Comparison of ENCODE assay signal across 13 cellular contexts in the genomic region with DNA sequence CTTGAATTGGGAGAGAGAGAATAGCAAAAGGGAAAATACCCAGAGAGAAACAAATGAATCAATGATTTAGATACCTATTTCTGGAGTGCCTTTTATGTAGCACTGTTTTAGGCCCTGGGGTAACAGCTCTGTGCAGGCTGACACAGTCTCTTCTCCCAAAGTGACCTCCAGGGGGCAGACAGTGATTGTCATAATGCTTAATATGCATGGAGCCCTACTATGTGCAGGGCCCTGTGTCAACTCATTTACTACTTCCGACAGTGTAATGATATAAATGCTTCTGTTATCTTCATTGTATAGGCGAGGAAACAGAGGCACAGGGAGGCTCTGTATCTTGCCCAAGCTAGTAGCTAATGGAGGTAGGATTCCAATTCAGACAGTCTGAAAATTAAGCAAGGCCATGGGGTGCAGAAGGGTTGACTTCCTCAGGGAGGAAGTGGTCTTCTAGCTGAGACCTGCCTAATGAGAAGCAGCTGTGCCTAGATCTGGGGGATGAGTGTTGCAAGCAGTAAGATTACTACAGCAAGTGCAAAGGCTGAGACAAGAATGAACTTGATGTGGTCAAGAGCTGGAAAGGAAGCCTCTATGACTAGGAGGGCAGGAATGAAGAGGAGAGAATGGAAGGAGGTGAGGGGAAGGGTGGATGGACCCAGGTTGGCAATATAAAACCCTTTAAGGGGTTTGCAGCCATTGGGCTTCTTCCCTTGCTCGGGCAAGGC. TPM values are rescaled to one million over a fixed set of nuclear protein-coding genes. Genes with fewer than 3 reads are reported as not detected.
A peak's percentile ranks its signal among the peaks of the same experiment; 100 is the strongest.
DNase-seq lines count a peak whose midpoint lies in the region; ATAC-seq, FAIRE-seq and TF ChIP-seq lines count a peak whose summit lies in the region.
"Had no signal": no experiment of that assay in that cellular context is flagged by ENCODE, and none has a peak within 500 bp of the region (broad histone marks: within the 10 kb centered on the region; RNA-seq: fewer than 3 reads in every experiment).

No MANE protein-coding gene starts in this region.

- ATAC-seq in GM21786 (IDR thresholded peaks at IDR 0.05; ENCODE audit: unreplicated experiment) (no peak), left ventricle myocardium superior (no peak)
- ATAC-seq: CD8-positive, alpha-beta T cell had no signal

- peak; percentile 45 for TF ChIP-seq CTCF in 22Rv1 (IDR thresholded peaks at IDR 0.05)

- DNase-seq in GM18507 (ENCODE audit: extremely low spot score, insufficient read length, low read depth) (no peak), fibroblast of gingiva (ENCODE audit: low read depth) (peak; percentile 96), NCI-H1105 (lab: John Stamatoyannopoulos, UW) (no peak), islet precursor cell (no peak), left ventricle myocardium superior (no peak)
- DNase-seq: activated CD4-positive, alpha-beta T cell treated with anti-CD3 and anti-CD28 coated beads, Interleukin-2, amount 50 U/mL, for 4 hours; CD8-positive, alpha-beta T cell; NCI-H1048 had no signal

- FAIRE-seq in GM18507 (lab: Jason Lieb, UNC), result peak; percentile 41

- no peak overlapping the region for H3K27ac ChIP-seq in 22Rv1
- H3K27ac ChIP-seq: vagina had no signal

- intact Hi-C loops in left ventricle myocardium superior (cut with micrococcal nuclease), result no loop called here

TF ChIP-seq in PFSK-1, 5 proteins besides CTCF, POLR2A, EP300 and RAD21:
- TF ChIP-seq SIN3A (IDR thresholded peaks at IDR 0.05; ENCODE audit: borderline replicate concordance, insufficient read depth, low read length), result peak; percentile 80; the same call in 1 of the 2 replicates
- TF ChIP-seq, protein P1, sequence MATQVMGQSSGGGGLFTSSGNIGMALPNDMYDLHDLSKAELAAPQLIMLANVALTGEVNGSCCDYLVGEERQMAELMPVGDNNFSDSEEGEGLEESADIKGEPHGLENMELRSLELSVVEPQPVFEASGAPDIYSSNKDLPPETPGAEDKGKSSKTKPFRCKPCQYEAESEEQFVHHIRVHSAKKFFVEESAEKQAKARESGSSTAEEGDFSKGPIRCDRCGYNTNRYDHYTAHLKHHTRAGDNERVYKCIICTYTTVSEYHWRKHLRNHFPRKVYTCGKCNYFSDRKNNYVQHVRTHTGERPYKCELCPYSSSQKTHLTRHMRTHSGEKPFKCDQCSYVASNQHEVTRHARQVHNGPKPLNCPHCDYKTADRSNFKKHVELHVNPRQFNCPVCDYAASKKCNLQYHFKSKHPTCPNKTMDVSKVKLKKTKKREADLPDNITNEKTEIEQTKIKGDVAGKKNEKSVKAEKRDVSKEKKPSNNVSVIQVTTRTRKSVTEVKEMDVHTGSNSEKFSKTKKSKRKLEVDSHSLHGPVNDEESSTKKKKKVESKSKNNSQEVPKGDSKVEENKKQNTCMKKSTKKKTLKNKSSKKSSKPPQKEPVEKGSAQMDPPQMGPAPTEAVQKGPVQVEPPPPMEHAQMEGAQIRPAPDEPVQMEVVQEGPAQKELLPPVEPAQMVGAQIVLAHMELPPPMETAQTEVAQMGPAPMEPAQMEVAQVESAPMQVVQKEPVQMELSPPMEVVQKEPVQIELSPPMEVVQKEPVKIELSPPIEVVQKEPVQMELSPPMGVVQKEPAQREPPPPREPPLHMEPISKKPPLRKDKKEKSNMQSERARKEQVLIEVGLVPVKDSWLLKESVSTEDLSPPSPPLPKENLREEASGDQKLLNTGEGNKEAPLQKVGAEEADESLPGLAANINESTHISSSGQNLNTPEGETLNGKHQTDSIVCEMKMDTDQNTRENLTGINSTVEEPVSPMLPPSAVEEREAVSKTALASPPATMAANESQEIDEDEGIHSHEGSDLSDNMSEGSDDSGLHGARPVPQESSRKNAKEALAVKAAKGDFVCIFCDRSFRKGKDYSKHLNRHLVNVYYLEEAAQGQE (IDR thresholded peaks at IDR 0.05; ENCODE audit: insufficient read depth in 1 of 2, low read depth in 2 of 2, low read length in 2 of 2), result no peak
TF ChIP-seq in PFSK-1: peak in this region for 1.

RNA-seq across cellular contexts. Expression of a gene that starts 16.2 kb away (rescaled TPM):
- 430 TPM for polyA plus RNA-seq in PFSK-1 (2012; ENCODE audit: insufficient read length, low read depth)
- 1.3 TPM for total RNA-seq in left ventricle myocardium superior
- total RNA-seq: CD8-positive, alpha-beta T cell had no signal

RNA-seq across cellular contexts. Expression of a gene that starts 23.9 kb away (rescaled TPM):
- polyA plus RNA-seq in PFSK-1 (2012; ENCODE audit: insufficient read length, low read depth), result 15.8 TPM
- total RNA-seq in left ventricle myocardium superior, result 4,698 TPM
- total RNA-seq: CD8-positive, alpha-beta T cell; glomerular endothelial cell had no signal
